31 cellular contexts compared by ENCODE assay signal in the genomic region with DNA sequence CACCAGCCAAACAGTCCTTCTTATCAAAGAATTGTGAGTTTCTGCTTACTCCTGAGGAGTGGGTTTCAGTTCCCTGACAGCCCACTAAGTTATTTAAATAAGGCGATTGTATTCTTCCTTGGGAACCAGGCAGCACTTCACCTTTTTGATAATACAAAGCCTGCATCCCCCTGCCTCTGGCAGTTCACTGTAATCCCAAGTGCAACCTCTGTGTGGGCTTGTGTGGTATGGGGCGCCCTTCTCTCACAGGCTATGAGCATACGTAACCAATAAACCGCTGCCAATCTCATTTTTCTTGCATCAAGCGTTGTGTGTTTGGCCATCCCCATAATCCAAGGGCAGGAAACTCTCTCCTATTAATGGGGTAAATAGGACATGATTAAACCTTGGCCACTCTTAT.
"Had no signal": no experiment of that assay in that cellular context is flagged by ENCODE, and none has a peak within 500 bp of the region (broad histone marks: within the 10 kb centered on the region; RNA-seq: fewer than 3 reads in every experiment).

No MANE protein-coding gene starts in this region.

- H3K27me3 ChIP-seq: ascending aorta, breast epithelium, cardiac muscle cell, colonic mucosa had no signal

- H3K4me1 ChIP-seq: ascending aorta, breast epithelium, colonic mucosa had no signal

- DNase-seq: activated CD4-positive, alpha-beta memory T cell treated with anti-CD3 and anti-CD28 coated beads for 36 hours; activated CD4-positive, alpha-beta T cell treated with anti-CD3 and anti-CD28 coated beads for 36 hours; activated CD4-positive, alpha-beta T cell treated with anti-CD3 and anti-CD28 coated beads, Interleukin-2, amount 10 ng/mL, durations not matched to agents 24 days and 14 days; activated CD4-positive, CD25-positive, alpha-beta regulatory T cell; activated CD4-positive, CD25-positive, alpha-beta regulatory T cell treated with anti-CD3 and anti-CD28 coated beads, Interleukin-2, amount 50 U/mL, for 72 hours; activated CD8-positive, alpha-beta memory T cell treated with anti-CD3 and anti-CD28 coated beads, Interleukin-2, amount 10 ng/mL, durations not matched to agents 7 days and 5 days; activated CD8-positive, alpha-beta memory T cell treated with anti-CD3 and anti-CD28 coated beads, Interleukin-2, amount 50 U/mL, for 4 hours; activated CD8-positive, alpha-beta T cell treated with anti-CD3 and anti-CD28 coated beads, Interleukin-2, amount 10 ng/mL, durations not matched to agents 7 days and 5 days; activated gamma-delta T cell; activated naive CD4-positive, alpha-beta T cell; activated naive CD4-positive, alpha-beta T cell treated with anti-CD3 and anti-CD28 coated beads, Interleukin-2, amount 10 ng/mL, durations not matched to agents 7 days and 5 days; activated naive CD8-positive, alpha-beta T cell treated with anti-CD3 and anti-CD28 coated beads, Interleukin-2, amount 10 ng/mL, durations not matched to agents 7 days and 5 days; activated T-cell treated with anti-CD3 and anti-CD28 coated beads, Interleukin-2, amount 50 U/mL, for 1 hour; activated T-cell treated with anti-CD3 and anti-CD28 coated beads, Interleukin-2, amount 50 U/mL, for 72 hours; central memory CD4-positive, alpha-beta T cell; cerebellar nuclear complex; colonic mucosa; effector CD8-positive, alpha-beta T cell; foreskin fibroblast; head of caudate nucleus; T-helper 17 cell; T1000; WERI-Rb-1 had no signal

- H3K36me3 ChIP-seq: ascending aorta, breast epithelium, cardiac muscle cell, colonic mucosa, WERI-Rb-1 had no signal

- H3K4me1 Mint-ChIP-seq: activated CD4-positive, alpha-beta T cell treated with anti-CD3 and anti-CD28 coated beads for 36 hours; activated CD4-positive, alpha-beta T cell treated with anti-CD3 and anti-CD28 coated beads, Interleukin-2, amount 10 ng/mL, durations not matched to agents 24 days and 14 days; activated CD8-positive, alpha-beta memory T cell treated with anti-CD3 and anti-CD28 coated beads, Interleukin-2, amount 10 ng/mL, durations not matched to agents 7 days and 5 days; activated naive CD4-positive, alpha-beta T cell treated with anti-CD3 and anti-CD28 coated beads, Interleukin-2, amount 10 ng/mL, durations not matched to agents 7 days and 5 days; activated naive CD8-positive, alpha-beta T cell treated with anti-CD3 and anti-CD28 coated beads, Interleukin-2, amount 10 ng/mL, durations not matched to agents 7 days and 5 days; brain; T-helper 17 cell had no signal

- H3K9me3 ChIP-seq: ascending aorta, breast epithelium, colonic mucosa had no signal

- H3K36me3 Mint-ChIP-seq: activated CD4-positive, alpha-beta memory T cell treated with anti-CD3 and anti-CD28 coated beads for 36 hours; activated CD8-positive, alpha-beta memory T cell treated with anti-CD3 and anti-CD28 coated beads, Interleukin-2, amount 10 ng/mL, durations not matched to agents 7 days and 5 days; activated naive CD4-positive, alpha-beta T cell treated with anti-CD3 and anti-CD28 coated beads, Interleukin-2, amount 10 ng/mL, durations not matched to agents 7 days and 5 days; activated naive CD4-positive, alpha-beta T cell treated with anti-CD3 and anti-CD28 coated beads, Interleukin-2, amount 50 U/mL, for 72 hours; activated naive CD8-positive, alpha-beta T cell treated with anti-CD3 and anti-CD28 coated beads, Interleukin-2, amount 10 ng/mL, durations not matched to agents 7 days and 5 days; brain had no signal

- H3K27ac Mint-ChIP-seq: activated CD4-positive, alpha-beta memory T cell treated with anti-CD3 and anti-CD28 coated beads for 36 hours; activated CD4-positive, alpha-beta T cell treated with anti-CD3 and anti-CD28 coated beads for 36 hours; activated CD4-positive, alpha-beta T cell treated with anti-CD3 and anti-CD28 coated beads, Interleukin-2, amount 10 ng/mL, durations not matched to agents 24 days and 14 days; activated CD8-positive, alpha-beta memory T cell treated with anti-CD3 and anti-CD28 coated beads, Interleukin-2, amount 10 ng/mL, durations not matched to agents 7 days and 5 days; activated CD8-positive, alpha-beta T cell treated with anti-CD3 and anti-CD28 coated beads, Interleukin-2, amount 10 ng/mL, durations not matched to agents 7 days and 5 days; activated naive CD4-positive, alpha-beta T cell treated with anti-CD3 and anti-CD28 coated beads, Interleukin-2, amount 10 ng/mL, durations not matched to agents 7 days and 5 days; activated naive CD4-positive, alpha-beta T cell treated with anti-CD3 and anti-CD28 coated beads, Interleukin-2, amount 50 U/mL, for 72 hours; activated naive CD8-positive, alpha-beta T cell treated with anti-CD3 and anti-CD28 coated beads, Interleukin-2, amount 10 ng/mL, durations not matched to agents 7 days and 5 days; activated T-cell treated with anti-CD3 and anti-CD28 coated beads, Interleukin-2, amount 50 U/mL, for 72 hours; brain; T-helper 17 cell; T-helper 2 cell treated with Interferon-gamma antibody and Interleukin-4, amounts not matched to agents 5 μg/mL and 100 μg/mL, for 36 hours had no signal

- H3K4me3 ChIP-seq: ascending aorta, breast epithelium, cardiac muscle cell, colonic mucosa had no signal

- FAIRE-seq: frontal cortex had no signal

- H3K4me3 Mint-ChIP-seq: activated CD4-positive, alpha-beta memory T cell treated with anti-CD3 and anti-CD28 coated beads for 36 hours; activated CD4-positive, alpha-beta T cell treated with anti-CD3 and anti-CD28 coated beads for 36 hours; activated CD4-positive, alpha-beta T cell treated with anti-CD3 and anti-CD28 coated beads, Interleukin-2, amount 10 ng/mL, durations not matched to agents 24 days and 14 days; activated CD8-positive, alpha-beta memory T cell treated with anti-CD3 and anti-CD28 coated beads, Interleukin-2, amount 10 ng/mL, durations not matched to agents 7 days and 5 days; activated CD8-positive, alpha-beta T cell treated with anti-CD3 and anti-CD28 coated beads, Interleukin-2, amount 10 ng/mL, durations not matched to agents 7 days and 5 days; activated naive CD4-positive, alpha-beta T cell treated with anti-CD3 and anti-CD28 coated beads, Interleukin-2, amount 10 ng/mL, durations not matched to agents 7 days and 5 days; activated naive CD8-positive, alpha-beta T cell treated with anti-CD3 and anti-CD28 coated beads, Interleukin-2, amount 10 ng/mL, durations not matched to agents 7 days and 5 days; activated T-cell treated with anti-CD3 and anti-CD28 coated beads, Interleukin-2, amount 50 U/mL, for 72 hours; brain; T-helper 17 cell; T-helper 2 cell treated with Interferon-gamma antibody and Interleukin-4, amounts not matched to agents 5 μg/mL and 100 μg/mL, for 36 hours had no signal

- ATAC-seq: activated CD4-positive, alpha-beta T cell treated with anti-CD3 and anti-CD28 coated beads for 36 hours; activated CD8-positive, alpha-beta memory T cell treated with anti-CD3 and anti-CD28 coated beads, Interleukin-2, amount 10 ng/mL, durations not matched to agents 7 days and 5 days; activated CD8-positive, alpha-beta T cell treated with anti-CD3 and anti-CD28 coated beads, Interleukin-2, amount 10 ng/mL, durations not matched to agents 7 days and 5 days; activated naive CD4-positive, alpha-beta T cell treated with anti-CD3 and anti-CD28 coated beads, Interleukin-2, amount 50 U/mL, for 72 hours; activated T-cell treated with anti-CD3 and anti-CD28 coated beads, Interleukin-2, amount 50 U/mL, for 72 hours; esophagus mucosa; T-helper 17 cell had no signal

- H3K27ac ChIP-seq: ascending aorta, breast epithelium, cardiac muscle cell, colonic mucosa, WERI-Rb-1 had no signal

- H3K27me3 Mint-ChIP-seq: activated CD4-positive, alpha-beta memory T cell treated with anti-CD3 and anti-CD28 coated beads for 36 hours; activated CD4-positive, alpha-beta T cell treated with anti-CD3 and anti-CD28 coated beads for 36 hours; activated CD4-positive, alpha-beta T cell treated with anti-CD3 and anti-CD28 coated beads, Interleukin-2, amount 10 ng/mL, durations not matched to agents 24 days and 14 days; activated CD8-positive, alpha-beta memory T cell treated with anti-CD3 and anti-CD28 coated beads, Interleukin-2, amount 10 ng/mL, durations not matched to agents 7 days and 5 days; activated naive CD4-positive, alpha-beta T cell treated with anti-CD3 and anti-CD28 coated beads, Interleukin-2, amount 10 ng/mL, durations not matched to agents 7 days and 5 days; activated naive CD8-positive, alpha-beta T cell treated with anti-CD3 and anti-CD28 coated beads, Interleukin-2, amount 10 ng/mL, durations not matched to agents 7 days and 5 days; T-helper 17 cell had no signal
